8 cellular contexts compared by ENCODE assay signal in the genomic region with DNA sequence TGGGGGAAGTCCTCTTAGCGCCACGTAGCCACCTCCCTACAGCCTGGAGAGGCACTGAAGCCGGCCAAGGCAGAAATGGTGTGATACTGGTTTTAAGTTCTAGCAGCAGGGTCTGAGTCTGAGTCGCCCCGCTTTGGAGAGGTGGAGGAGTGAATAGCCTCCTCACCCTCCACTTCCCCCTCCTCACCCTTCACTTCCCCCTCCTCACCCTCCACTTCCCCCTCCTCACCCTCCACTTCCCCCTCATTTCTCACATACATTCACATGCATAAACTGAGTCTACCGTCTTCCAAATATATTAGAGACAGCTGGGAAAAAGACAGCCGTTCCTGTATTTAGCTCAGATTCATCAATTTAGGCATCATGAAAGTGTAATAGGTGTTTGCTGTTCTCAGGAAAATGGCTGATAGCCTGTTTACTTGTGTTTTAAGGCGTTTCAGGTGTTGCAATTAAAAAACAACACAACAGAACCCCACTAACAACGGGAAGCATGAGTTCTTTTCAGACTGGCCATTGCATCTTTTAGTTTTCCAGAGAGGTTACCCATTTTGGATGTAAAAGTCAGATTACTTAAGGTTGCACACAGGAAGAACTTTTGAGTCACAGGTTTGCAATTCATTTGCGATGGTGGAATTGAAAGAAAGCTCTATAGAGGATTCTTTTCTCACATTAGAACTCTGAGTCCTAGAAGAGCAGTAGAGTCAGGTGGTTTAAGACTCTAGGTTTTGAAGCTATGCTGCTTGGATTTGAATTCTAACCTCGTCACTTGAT. TPM values are rescaled to one million over a fixed set of nuclear protein-coding genes. Genes with fewer than 3 reads are reported as not detected.
DNase-seq lines count a peak whose midpoint lies in the region; ATAC-seq, FAIRE-seq and TF ChIP-seq lines count a peak whose summit lies in the region.

No MANE protein-coding gene starts in this region.

- H3K4me3 ChIP-seq in rectal smooth muscle tissue (ENCODE audit: low read length) = peak overlapping the region; percentile 86

- CTCF ChIA-PET in activated CD4-positive, alpha-beta memory T cell treated with anti-CD3 and anti-CD28 coated beads for 36 hours (lab: Charles Lee) = interaction anchor here (0.6 to 2.7 kb wide), 15 partner anchors 12 to 587 kb away, joined by 3 to 12 read pairs (median 3); no protein-coding TSS in a partner anchor

- no peak for TF ChIP-seq POLR2A in H54 (IDR thresholded peaks at IDR 0.05; ENCODE audit: low read depth, low read length)

- H3K9ac ChIP-seq in rectal smooth muscle tissue (ENCODE audit: low read length) = peak overlapping the region; percentile 76

- intact Hi-C loops in activated CD4-positive, alpha-beta memory T cell treated with anti-CD3 and anti-CD28 coated beads for 36 hours (cut with micrococcal nuclease) = loop anchor here (1.0 to 5.0 kb wide), 13 partner anchors 24 to 1232 kb away; a partner anchor contains a TSS

- H3K36me3 Mint-ChIP-seq in activated CD4-positive, alpha-beta memory T cell treated with anti-CD3 and anti-CD28 coated beads for 36 hours = peaks cover 7% of the 10 kb centered on the region

- peak; percentile 43 for DNase-seq in A172 (ENCODE audit: low spot score)
- peak; percentile 52 for DNase-seq in H54 (ENCODE audit: insufficient read length, low spot score)
- DNase-seq in activated CD4-positive, alpha-beta memory T cell treated with anti-CD3 and anti-CD28 coated beads for 36 hours = no peak
- DNase-seq in germinal center (ENCODE audit: low spot score) = peak; percentile 77

- H3K27ac Mint-ChIP-seq in activated CD4-positive, alpha-beta memory T cell treated with anti-CD3 and anti-CD28 coated beads for 36 hours = peak overlapping the region; percentile 91

- peak overlapping the region; percentile 86 for H3K27ac ChIP-seq in rectal smooth muscle tissue (ENCODE audit: low read depth, low read length)

- POLR2A ChIA-PET in activated CD4-positive, alpha-beta memory T cell treated with anti-CD3 and anti-CD28 coated beads for 36 hours (lab: Charles Lee) = interaction anchor here (0.6 to 1.6 kb wide), 6 partner anchors 11 to 315 kb away, joined by 3 to 8 read pairs (median 3); no protein-coding TSS in a partner anchor

- FAIRE-seq in H54 (lab: Jason Lieb, UNC) = peak; percentile 62

- no peak for ATAC-seq in HG02981 (IDR thresholded peaks at IDR 0.05; ENCODE audit: unreplicated experiment)
- no peak for ATAC-seq in GM21423 (IDR thresholded peaks at IDR 0.05; ENCODE audit: unreplicated experiment)
- ATAC-seq in GM21528 (IDR thresholded peaks at IDR 0.05; ENCODE audit: low FRiP score, unreplicated experiment) = no peak

- no peaks in the 10 kb centered on the region for H3K36me3 ChIP-seq in rectal smooth muscle tissue (ENCODE audit: control insufficient read depth, insufficient read depth, low read length)

- peak overlapping the region; percentile 89 for H3K4me3 Mint-ChIP-seq in activated CD4-positive, alpha-beta memory T cell treated with anti-CD3 and anti-CD28 coated beads for 36 hours

- peaks cover 36% of the 10 kb centered on the region for H3K4me1 Mint-ChIP-seq in activated CD4-positive, alpha-beta memory T cell treated with anti-CD3 and anti-CD28 coated beads for 36 hours (ENCODE audit: low read depth)

- H3K9me3 Mint-ChIP-seq in activated CD4-positive, alpha-beta memory T cell treated with anti-CD3 and anti-CD28 coated beads for 36 hours = peaks cover 9% of the 10 kb centered on the region

- H3K27me3 Mint-ChIP-seq in activated CD4-positive, alpha-beta memory T cell treated with anti-CD3 and anti-CD28 coated beads for 36 hours = peaks cover 1% of the 10 kb centered on the region

- H3K4me1 ChIP-seq in rectal smooth muscle tissue (ENCODE audit: control insufficient read depth, insufficient read depth, low read length) = peaks cover 7% of the 10 kb centered on the region

- H3K27me3 ChIP-seq in rectal smooth muscle tissue (ENCODE audit: control insufficient read depth, insufficient read depth, low read length) = no peaks in the 10 kb centered on the region

RNA-seq across cellular contexts. Expression of a gene that starts 0.8 kb away (rescaled TPM):
- 25.6 and 26.4 TPM in 2 replicates for total RNA-seq in A172 (2014; rRNA removed; shearing (Covaris generic))
- 10 to 100 TPM; 21.3 to 21.7 TPM for total RNA-seq in activated CD4-positive, alpha-beta memory T cell treated with anti-CD3 and anti-CD28 coated beads for 36 hours
